9 cellular contexts compared by ENCODE assay signal in the genomic region with DNA sequence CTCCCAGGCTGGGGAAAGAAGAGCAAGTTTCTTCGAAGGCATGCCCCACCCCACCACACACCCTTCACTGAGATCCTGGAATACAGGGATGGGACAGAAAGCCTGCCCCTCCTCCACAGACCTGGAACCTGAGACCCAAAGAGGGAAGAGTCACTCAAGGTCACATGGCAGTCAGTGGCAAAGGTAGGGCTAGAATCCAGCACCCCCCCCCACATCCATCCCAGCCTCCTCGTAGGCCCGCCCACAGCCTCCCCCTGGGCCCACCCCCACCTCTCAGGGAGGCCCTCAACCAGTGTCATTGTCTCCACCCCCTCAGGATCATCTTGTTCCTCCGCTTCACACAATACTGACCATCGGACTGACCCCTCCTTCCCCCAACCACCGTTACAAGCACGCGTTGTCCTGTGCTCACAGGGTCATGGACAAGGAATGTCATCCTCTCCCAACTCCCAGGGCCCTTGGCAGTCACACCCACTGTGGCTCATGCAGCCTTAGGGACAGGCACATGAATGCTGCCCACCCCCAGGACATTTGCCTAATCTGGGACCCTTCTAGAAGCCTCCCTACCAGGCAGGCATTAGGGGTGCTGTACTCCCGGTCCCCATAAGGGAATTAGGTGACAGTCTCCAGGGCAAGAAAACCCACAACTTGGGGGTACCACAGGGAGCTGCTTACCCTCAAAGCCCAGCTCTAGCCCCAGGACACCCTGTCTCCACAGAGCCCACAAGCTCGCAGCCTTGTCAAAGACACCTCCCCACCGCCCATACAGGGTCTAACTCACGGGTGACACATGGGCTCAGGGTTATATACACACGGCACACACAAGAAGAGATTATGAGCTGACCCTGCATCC. TPM values are rescaled to one million over a fixed set of nuclear protein-coding genes. Genes with fewer than 3 reads are reported as not detected.
DNase-seq lines count a peak whose midpoint lies in the region; ATAC-seq and TF ChIP-seq lines count a peak whose summit lies in the region.
"Had no signal": no experiment of that assay in that cellular context is flagged by ENCODE, and none has a peak within 500 bp of the region (broad histone marks: within the 10 kb centered on the region; RNA-seq: fewer than 3 reads in every experiment).

No MANE protein-coding gene starts in this region.

- H3K4me3 Mint-ChIP-seq in T-helper 1 cell treated with Interleukin-12 subunit alpha and Interleukin-12 subunit beta and Interleukin-4 antibody, amounts not matched to agents 30 μg/mL and 1 μg/mL, for 36 hours: peak overlapping the region; percentile 84

- H3K27me3 Mint-ChIP-seq in T-helper 1 cell treated with Interleukin-12 subunit alpha and Interleukin-12 subunit beta and Interleukin-4 antibody, amounts not matched to agents 30 μg/mL and 1 μg/mL, for 36 hours (ENCODE audit: low read depth): peaks cover 55% of the 10 kb centered on the region

- H3K9ac ChIP-seq in smooth muscle cell (ENCODE audit: low read depth): no peak overlapping the region

- intact Hi-C loops in heart left ventricle (cut with DNase I): loop anchor here in 2 of 10 donors (1.0 to 10.0 kb wide), 2 partner anchors 12 to 192 kb away; no protein-coding TSS in a partner anchor

- peak overlapping the region; percentile 32 to 74 (median 52) for H3K4me3 ChIP-seq in heart left ventricle
- peak overlapping the region; percentile 36 for H3K4me3 ChIP-seq in smooth muscle cell

- WGBS in heart left ventricle, 4 donors: 18 to 34% (median 25%) methylated on average over 13 of the region's 13 CpGs
- 38% methylated on average over 13 of the region's 13 CpGs for whole genome bisulfite sequencing in smooth muscle cell (ENCODE audit: low lambda C conversion rate)

- H3K79me2 ChIP-seq in smooth muscle cell (ENCODE audit: low read depth): no peaks in the 10 kb centered on the region

- H3K4me2 ChIP-seq in smooth muscle cell: no peak overlapping the region

- H2AFZ ChIP-seq in smooth muscle cell (ENCODE audit: low read depth): no peak overlapping the region

- ATAC-seq in heart left ventricle: peak; percentile 70 to 80 (median 72)
- ATAC-seq in GM18502 (IDR thresholded peaks at IDR 0.05; ENCODE audit: poor library complexity, unreplicated experiment): no peak
- no peak for ATAC-seq in HG03439 (IDR thresholded peaks at IDR 0.05; ENCODE audit: unreplicated experiment)
- ATAC-seq in HG03159 (IDR thresholded peaks at IDR 0.05; ENCODE audit: unreplicated experiment): no peak

- no peak for TF ChIP-seq CTCF in heart left ventricle (IDR thresholded peaks at IDR 0.05)
- TF ChIP-seq CTCF in smooth muscle cell (IDR thresholded peaks at IDR 0.05; ENCODE audit: borderline replicate concordance, insufficient read depth, poor library complexity, severe bottlenecking): no peak

- H3K4me1 ChIP-seq in heart left ventricle: peaks cover 0 to 74% (median 35%) of the 10 kb centered on the region in 12 donors
- H3K4me1 ChIP-seq in smooth muscle cell (ENCODE audit: low read depth): peaks cover 36% of the 10 kb centered on the region

- peaks cover 10% of the 10 kb centered on the region for H3F3A ChIP-seq in smooth muscle cell (ENCODE audit: low read depth)

- peaks cover 6 to 77% (median 21%) of the 10 kb centered on the region in 9 donors for H3K27me3 ChIP-seq in heart left ventricle
- peaks cover 23% of the 10 kb centered on the region for H3K27me3 ChIP-seq in smooth muscle cell (ENCODE audit: low read depth)

- DNase-seq in T-helper 1 cell: no peak
- DNase-seq in NCI-H774 (lab: John Stamatoyannopoulos, UW): peak; percentile 16
- DNase-seq in heart left ventricle: peak; percentile 68 to 92 (median 77)
- no peak for DNase-seq in smooth muscle cell (lab: John Stamatoyannopoulos, UW; ENCODE audit: unreplicated experiment)
- DNase-seq: NCI-H1105 had no signal

- peaks cover 26% of the 10 kb centered on the region for H3K4me1 Mint-ChIP-seq in T-helper 1 cell treated with Interleukin-12 subunit alpha and Interleukin-12 subunit beta and Interleukin-4 antibody, amounts not matched to agents 30 μg/mL and 1 μg/mL, for 36 hours (ENCODE audit: low read depth)

- H4K20me1 ChIP-seq in smooth muscle cell (ENCODE audit: low read depth): no peaks in the 10 kb centered on the region

- H3K27ac Mint-ChIP-seq in T-helper 1 cell treated with Interleukin-12 subunit alpha and Interleukin-12 subunit beta and Interleukin-4 antibody, amounts not matched to agents 30 μg/mL and 1 μg/mL, for 36 hours: no peak overlapping the region

- H3K9me3 ChIP-seq in heart left ventricle (no peaks in the 10 kb centered on the region), smooth muscle cell (replicated peaks; ENCODE audit: low read depth) (no peaks in the 10 kb centered on the region)

- H3K36me3 ChIP-seq in heart left ventricle: no peaks in the 10 kb centered on the region
- H3K36me3 ChIP-seq in smooth muscle cell (ENCODE audit: low read depth): no peaks in the 10 kb centered on the region

- no peaks in the 10 kb centered on the region for H3K9me3 Mint-ChIP-seq in T-helper 1 cell treated with Interleukin-12 subunit alpha and Interleukin-12 subunit beta and Interleukin-4 antibody, amounts not matched to agents 30 μg/mL and 1 μg/mL, for 36 hours

- TF ChIP-seq POLR2A in heart left ventricle (IDR thresholded peaks at IDR 0.05): peak in 1 of 2 donors; percentile 64

- H3K36me3 Mint-ChIP-seq in T-helper 1 cell treated with Interleukin-12 subunit alpha and Interleukin-12 subunit beta and Interleukin-4 antibody, amounts not matched to agents 30 μg/mL and 1 μg/mL, for 36 hours (ENCODE audit: low read depth): peaks cover 5% of the 10 kb centered on the region

- H3K27ac ChIP-seq in heart left ventricle (peak overlapping the region; percentile 67 to 99 (median 88)), smooth muscle cell (ENCODE audit: low read depth) (no peak overlapping the region)

RNA-seq across cellular contexts. Expression of a gene that starts 1.4 kb away (rescaled TPM):
- total RNA-seq in heart left ventricle (100 to 1,000 TPM in 5 of 9 donors, 10 to 100 TPM in 4; 58.1 to 185 (median 104) TPM), smooth muscle cell (12.9 and 13.3 TPM in 2 replicates)
- polyA plus RNA-seq in heart left ventricle (100 to 1,000 TPM in 1 of 2 donors, 10 to 100 TPM in 1; 59.8 to 154 TPM), smooth muscle cell (32.1 and 37.7 TPM in 2 replicates)

RNA-seq across cellular contexts. Expression of a gene that starts 14.1 kb away (rescaled TPM):
- total RNA-seq in heart left ventricle (10 to 100 TPM in 7 of 9 donors, 1 to 10 TPM in 2; 9.4 to 49.4 (median 17.3) TPM), smooth muscle cell (3.4 and 6.2 TPM in 2 replicates)
- polyA plus RNA-seq in heart left ventricle (10 to 100 TPM in 1 of 2 donors, 1 to 10 TPM in 1; 8.9 to 20.5 TPM), smooth muscle cell (7.8 and 11.7 TPM in 2 replicates)

RNA-seq across cellular contexts. Expression of a gene that starts 47.5 kb away (rescaled TPM):
- total RNA-seq in heart left ventricle (1 to 10 TPM in 1 of 9 donors, under 1 TPM in 1, not detected in 7; 0.07 to 1.0 TPM), smooth muscle cell (1.7 and 2.6 TPM in 2 replicates)
- polyA plus RNA-seq in heart left ventricle (under 1 TPM; 0.26 to 0.38 TPM), smooth muscle cell (6.5 and 16.6 TPM in 2 replicates)

RNA-seq across cellular contexts. Expression of a gene that starts 51.5 kb away (rescaled TPM):
- total RNA-seq in heart left ventricle (10 to 100 TPM; 13.6 to 34.5 (median 26.0) TPM), smooth muscle cell (17.3 and 23.4 TPM in 2 replicates)
- polyA plus RNA-seq in heart left ventricle (10 to 100 TPM; 20.9 to 29.0 TPM), smooth muscle cell (24.2 and 27.0 TPM in 2 replicates)

Comparison
In these comparisons a context has a peak if more than half of its experiments do, and no peak if none do; other contexts are left out.
1. DNase-seq: peak in NCI-H774 (single experiment) and heart left ventricle (5 of 5); none in T-helper 1 cell (0 of 5) and smooth muscle cell (single experiment).
2. ATAC-seq: peak in heart left ventricle (4 of 4); none in GM18502 (single experiment), HG03439 (single experiment) and HG03159 (single experiment).